20 cellular contexts compared by ENCODE assay signal in genomic region chr20:701401-702129, GRCh38. TPM values are rescaled to one million over a fixed set of nuclear protein-coding genes. Genes with fewer than 3 reads are reported as not detected.
DNase-seq lines count a peak whose midpoint lies in the region; ATAC-seq and TF ChIP-seq lines count a peak whose summit lies in the region.
"Had no signal": no experiment of that assay in that cellular context is flagged by ENCODE, and none has a peak within 500 bp of the region (broad histone marks: within the 10 kb centered on the region; RNA-seq: fewer than 3 reads in every experiment).

No MANE protein-coding gene starts in this region.

- H3K4me3 ChIP-seq in LNCaP clone FGC (ENCODE audit: low read depth, low read length): no peak overlapping the region
- H3K4me3 ChIP-seq in psoas muscle: no peak overlapping the region
- H3K4me3 ChIP-seq: BLaER1 treated with 17β-estradiol and CSF1 and Interleukin-3, amounts not matched to agents 10 nM and 100 nM; PC-9; SJSA1 had no signal

- no peak overlapping the region for H3K4me3 Mint-ChIP-seq in activated CD4-positive, alpha-beta memory T cell treated with anti-CD3 and anti-CD28 coated beads, Interleukin-2, amount 10 ng/mL, durations not matched to agents 7 days and 5 days
- H3K4me3 Mint-ChIP-seq: CD8-positive, alpha-beta memory T cell; H9 had no signal

- POLR2A ChIA-PET in activated CD4-positive, alpha-beta memory T cell treated with anti-CD3 and anti-CD28 coated beads, Interleukin-2, amount 10 ng/mL, durations not matched to agents 7 days and 5 days (lab: Charles Lee): no interaction called here

- no peaks in the 10 kb centered on the region for H3K9me3 Mint-ChIP-seq in activated CD4-positive, alpha-beta memory T cell treated with anti-CD3 and anti-CD28 coated beads, Interleukin-2, amount 10 ng/mL, durations not matched to agents 7 days and 5 days
- H3K9me3 Mint-ChIP-seq: CD8-positive, alpha-beta memory T cell; H9 had no signal

- H3K27ac ChIP-seq in C4-2B (peak overlapping the region; percentile 64), psoas muscle (no peak overlapping the region)
- H3K27ac ChIP-seq: BLaER1 treated with 17β-estradiol and CSF1 and Interleukin-3, amounts not matched to agents 10 nM and 100 nM; KMS-11; PC-9; RWPE1; SJSA1 had no signal

- TF ChIP-seq CTCF in C4-2B (conservative IDR thresholded peaks at IDR 0.05) (no peak), LNCaP clone FGC (IDR thresholded peaks at IDR 0.05; ENCODE audit: control insufficient read depth, extremely low read depth, insufficient read depth) (no peak), psoas muscle (IDR thresholded peaks at IDR 0.05) (no peak)

- H3K27ac Mint-ChIP-seq in activated CD4-positive, alpha-beta memory T cell treated with anti-CD3 and anti-CD28 coated beads, Interleukin-2, amount 10 ng/mL, durations not matched to agents 7 days and 5 days: no peak overlapping the region
- H3K27ac Mint-ChIP-seq: CD8-positive, alpha-beta memory T cell had no signal

- H3K27me3 Mint-ChIP-seq in activated CD4-positive, alpha-beta memory T cell treated with anti-CD3 and anti-CD28 coated beads, Interleukin-2, amount 10 ng/mL, durations not matched to agents 7 days and 5 days: no peaks in the 10 kb centered on the region

- H3K27me3 ChIP-seq in psoas muscle (ENCODE audit: insufficient read depth in 3 of 3, low read length in 2 of 3): peaks cover 0 to 2% (median 0%) of the 10 kb centered on the region in 3 donors
- H3K27me3 ChIP-seq: BLaER1 treated with 17β-estradiol and CSF1 and Interleukin-3, amounts not matched to agents 10 nM and 100 nM had no signal

- CTCF ChIA-PET in activated CD4-positive, alpha-beta memory T cell treated with anti-CD3 and anti-CD28 coated beads, Interleukin-2, amount 10 ng/mL, durations not matched to agents 7 days and 5 days (lab: Charles Lee): no interaction called here

- peaks cover 3% of the 10 kb centered on the region for H3K4me1 ChIP-seq in psoas muscle
- H3K4me1 ChIP-seq: SJSA1 had no signal

- intact Hi-C loops in psoas muscle (cut with DNase I): no loop called here

- DNase-seq in LNCaP clone FGC (ENCODE audit: low read depth) (peak; percentile 74), cerebellum (ENCODE audit: low spot score) (peak; percentile 84), psoas muscle (no peak), Kasumi-1 (lab: John Stamatoyannopoulos, UW) (no peak)
- no peak for DNase-seq in activated CD4-positive, alpha-beta memory T cell treated with anti-CD3 and anti-CD28 coated beads, Interleukin-2, amount 10 ng/mL, durations not matched to agents 7 days and 5 days
- DNase-seq: CD8-positive, alpha-beta memory T cell; DMS79 treated with DMSO at 0.1 percent for 48 hours; H9; NCI-H1436; NCI-H1930; NCI-H345; NCI-H526 had no signal

- no peaks in the 10 kb centered on the region for H3K36me3 ChIP-seq in psoas muscle (ENCODE audit: insufficient read depth in 1 of 2, low read depth in 1 of 2)
- H3K36me3 ChIP-seq: BLaER1 treated with 17β-estradiol and CSF1 and Interleukin-3, amounts not matched to agents 10 nM and 100 nM; SJSA1 had no signal

- no peaks in the 10 kb centered on the region for H3K36me3 Mint-ChIP-seq in activated CD4-positive, alpha-beta memory T cell treated with anti-CD3 and anti-CD28 coated beads, Interleukin-2, amount 10 ng/mL, durations not matched to agents 7 days and 5 days (ENCODE audit: low read depth)
- H3K36me3 Mint-ChIP-seq: CD8-positive, alpha-beta memory T cell had no signal

- H3K4me1 Mint-ChIP-seq in activated CD4-positive, alpha-beta memory T cell treated with anti-CD3 and anti-CD28 coated beads, Interleukin-2, amount 10 ng/mL, durations not matched to agents 7 days and 5 days: no peaks in the 10 kb centered on the region
- H3K4me1 Mint-ChIP-seq: CD8-positive, alpha-beta memory T cell had no signal

- ATAC-seq in psoas muscle: peak; percentile 24 to 66 (median 64)
- ATAC-seq in GM18517 (IDR thresholded peaks at IDR 0.05; ENCODE audit: unreplicated experiment): no peak

- H3K9me3 ChIP-seq in psoas muscle: no peaks in the 10 kb centered on the region
- H3K9me3 ChIP-seq: BLaER1 treated with 17β-estradiol and CSF1 and Interleukin-3, amounts not matched to agents 10 nM and 100 nM; SJSA1 had no signal

- 46 to 55% (median 49%) methylated on average over 6 of the region's 6 CpGs for WGBS in psoas muscle, 3 donors

RNA-seq across cellular contexts. Expression of gene SCRT2, which starts 26.0 kb away (rescaled TPM):
- total RNA-seq in cerebellum (2.9 TPM), psoas muscle (not detected)
- not detected for polyA plus RNA-seq in psoas muscle
- not detected for total RNA-seq in activated CD4-positive, alpha-beta memory T cell treated with anti-CD3 and anti-CD28 coated beads, Interleukin-2, amount 10 ng/mL, durations not matched to agents 7 days and 5 days
- total RNA-seq: CD8-positive, alpha-beta memory T cell; H9; MCF 10A; PC-9; SJSA1 had no signal
- polyA plus RNA-seq: CD8-positive, alpha-beta memory T cell had no signal

RNA-seq across cellular contexts. Expression of gene SRXN1, which starts 48.6 kb away (rescaled TPM):
- total RNA-seq in cerebellum (6.5 TPM), psoas muscle (100 to 1,000 TPM in 1 of 4 donors, 10 to 100 TPM in 3; 30.7 to 150 (median 57.0) TPM)
- polyA plus RNA-seq in psoas muscle: 100 to 1,000 TPM in 2 of 3 donors, 10 to 100 TPM in 1; 37.9 to 172 (median 123) TPM
- 10 to 100 TPM; 16.9 to 17.1 TPM for total RNA-seq in activated CD4-positive, alpha-beta memory T cell treated with anti-CD3 and anti-CD28 coated beads, Interleukin-2, amount 10 ng/mL, durations not matched to agents 7 days and 5 days

Comparison
In these comparisons a context has a peak if more than half of its experiments do, and no peak if none do; other contexts are left out.
1. DNase-seq: peak in LNCaP clone FGC (single experiment) and cerebellum (single experiment); none in psoas muscle (0 of 2), Kasumi-1 (0 of 2) and activated CD4-positive, alpha-beta memory T cell treated with anti-CD3 and anti-CD28 coated beads, Interleukin-2, amount 10 ng/mL, durations not matched to agents 7 days and 5 days (single experiment).